8 cellular contexts compared by ENCODE assay signal in genomic region chr1:15836511-15836771, GRCh38. TPM values are rescaled to one million over a fixed set of nuclear protein-coding genes. Genes with fewer than 3 reads are reported as not detected.
DNase-seq lines count a peak whose midpoint lies in the region; ATAC-seq and TF ChIP-seq lines count a peak whose summit lies in the region.
"Not testable (repeated sequence)": the region's sequence is repeated elsewhere in the genome, so short reads cannot be mapped to it uniquely, and the experiment has no call there.

No MANE protein-coding gene starts in this region.

- H3K23ac ChIP-seq in mesenchymal stem cell (ENCODE audit: low read length in 2 of 2), result not testable (repeated sequence)

- not testable (repeated sequence) for H3K9me2 ChIP-seq in Loucy (replicated peaks; ENCODE audit: low read depth, low read length)

- not testable (repeated sequence) for H4K20me1 ChIP-seq in Loucy (ENCODE audit: insufficient read depth, low read length, poor library complexity, severe bottlenecking)

- peaks cover 18 to 37% (median 28%) of the 10 kb centered on the region in 3 donors for H3K4me1 Mint-ChIP-seq in CD8-positive, alpha-beta memory T cell
- H3K4me1 Mint-ChIP-seq in activated CD4-positive, alpha-beta memory T cell treated with anti-CD3 and anti-CD28 coated beads, Interleukin-2, amount 10 ng/mL, durations not matched to agents 7 days and 5 days, result peaks cover 29% of the 10 kb centered on the region
- not testable (repeated sequence) for H3K4me1 Mint-ChIP-seq in MCF 10A (ENCODE audit: insufficient read depth, unreplicated experiment)

- H2AK5ac ChIP-seq in mesenchymal stem cell (ENCODE audit: low read length, severe bottlenecking), result not testable (repeated sequence)

- H3K18ac ChIP-seq in mesenchymal stem cell (ENCODE audit: low read depth in 1 of 2, low read length in 2 of 2), result peak overlapping the region in 1 of 2 experiments; percentile 91

- TF ChIP-seq CTCF in Loucy (conservative IDR thresholded peaks at IDR 0.05; ENCODE audit: low read length); MCF 10A (IDR thresholded peaks at IDR 0.05; ENCODE audit: unreplicated experiment); fibroblast of pulmonary artery (IDR thresholded peaks at IDR 0.05; ENCODE audit: low read length, missing control alignments); psoas muscle (IDR thresholded peaks at IDR 0.05); transverse colon (IDR thresholded peaks at IDR 0.05): not testable (repeated sequence)

- peak overlapping the region; percentile 76 for H3K4me2 ChIP-seq in Loucy (ENCODE audit: low read depth, low read length, poor library complexity, severe bottlenecking)
- H3K4me2 ChIP-seq in mesenchymal stem cell (ENCODE audit: low read length, poor library complexity, severe bottlenecking), result not testable (repeated sequence)

- H3K27ac ChIP-seq in CD8-positive, alpha-beta memory T cell (ENCODE audit: low read depth, low read length), result peak overlapping the region; percentile 97
- H3K27ac ChIP-seq in mesenchymal stem cell (ENCODE audit: low read length, poor library complexity, severe bottlenecking), result not testable (repeated sequence)
- H3K27ac ChIP-seq in psoas muscle (peak overlapping the region; percentile 100), transverse colon (peak overlapping the region; percentile 98 to 100 (median 99))

- H3K9me3 ChIP-seq in CD8-positive, alpha-beta memory T cell (ENCODE audit: low read length); Loucy (ENCODE audit: insufficient read depth, low read depth, low read length); mesenchymal stem cell (ENCODE audit: control insufficient read depth, low read length); psoas muscle; transverse colon: not testable (repeated sequence)

- WGBS in mesenchymal stem cell, result 92% methylated on average over 14 of the region's 14 CpGs
- WGBS in psoas muscle, 3 donors, result 67 to 80% (median 80%) methylated on average over 14 of the region's 14 CpGs
- 61 to 93% methylated on average over 6 to 14 of the region's 14 CpGs for WGBS in transverse colon (ENCODE audit: low coverage in 1 of 2), 2 donors

- in situ Hi-C loops in transverse colon (cut with MboI; ENCODE audit: low pct_ligation_motif_present in 1 of 4, low pct_unique_long_range_greater_than_20kb in 1 of 4, low sequenced_read_pairs in 3 of 4), result not testable (repeated sequence)

- TSS peak; percentile 69 for BruUV-seq in MCF 10A (replicated peaks; lab: Mats Ljungman, UMichigan)

- H4K91ac ChIP-seq in mesenchymal stem cell (ENCODE audit: low read length), result peak overlapping the region; percentile 59

- intact Hi-C loops in MCF 10A (cut with micrococcal nuclease); psoas muscle (cut with DNase I); transverse colon (cut with DNase I; ENCODE audit: low total_unique reads): not testable (repeated sequence)

- peak overlapping the region; percentile 90 to 98 (median 96) for H3K4me3 Mint-ChIP-seq in CD8-positive, alpha-beta memory T cell
- H3K4me3 Mint-ChIP-seq in activated CD4-positive, alpha-beta memory T cell treated with anti-CD3 and anti-CD28 coated beads, Interleukin-2, amount 10 ng/mL, durations not matched to agents 7 days and 5 days, result peak overlapping the region; percentile 86
- H3K4me3 Mint-ChIP-seq in MCF 10A (ENCODE audit: unreplicated experiment), result peak overlapping the region; percentile 87

- H3K79me1 ChIP-seq in mesenchymal stem cell (replicated peaks; ENCODE audit: low read length, poor library complexity, severe bottlenecking), result peaks cover 11% of the 10 kb centered on the region

- not testable (repeated sequence) for H3K36me3 ChIP-seq in CD8-positive, alpha-beta memory T cell (ENCODE audit: insufficient read depth, low read length); Loucy (ENCODE audit: insufficient read depth, low read length); mesenchymal stem cell (ENCODE audit: control insufficient read depth in 1 of 2, insufficient read depth in 2 of 2, low read depth in 1 of 2, low read length in 2 of 2); psoas muscle (ENCODE audit: insufficient read depth in 1 of 2, low read depth in 1 of 2); transverse colon

- not testable (repeated sequence) for TF ChIP-seq EP300 in transverse colon (IDR thresholded peaks at IDR 0.05; ENCODE audit: low read depth)

- not testable (repeated sequence) for TF ChIP-seq POLR2A in transverse colon (IDR thresholded peaks at IDR 0.05)

- peaks cover 14% of the 10 kb centered on the region; the same call in 1 of the 2 replicates for H3F3A ChIP-seq in Loucy (ENCODE audit: low read depth)

- H3K4me3 ChIP-seq in CD8-positive, alpha-beta memory T cell (ENCODE audit: low read length), result peak overlapping the region; percentile 82
- H3K4me3 ChIP-seq in Loucy (ENCODE audit: low read length, poor library complexity, severe bottlenecking), result peak overlapping the region; percentile 89
- H3K4me3 ChIP-seq in fibroblast of pulmonary artery (replicated peaks; ENCODE audit: low read depth, low read length), result peak overlapping the region; percentile 64
- peak overlapping the region in 1 of 2 experiments; percentile 78 for H3K4me3 ChIP-seq in mesenchymal stem cell (ENCODE audit: insufficient read depth in 1 of 2, low read depth in 1 of 2, low read length in 2 of 2)
- H3K4me3 ChIP-seq in psoas muscle, result peak overlapping the region; percentile 92
- peak overlapping the region in 3 of 4 donors; percentile 40 to 73 (median 64) for H3K4me3 ChIP-seq in transverse colon

- not testable (repeated sequence) for H2BK12ac ChIP-seq in mesenchymal stem cell (ENCODE audit: low read length in 2 of 2)

- not testable (repeated sequence) for H3K9me3 Mint-ChIP-seq in CD8-positive, alpha-beta memory T cell; activated CD4-positive, alpha-beta memory T cell treated with anti-CD3 and anti-CD28 coated beads, Interleukin-2, amount 10 ng/mL, durations not matched to agents 7 days and 5 days; MCF 10A (ENCODE audit: unreplicated experiment)

- H3K4me1 ChIP-seq in CD8-positive, alpha-beta memory T cell (ENCODE audit: insufficient read depth, low read length), result peaks cover 13% of the 10 kb centered on the region
- peaks cover 27% of the 10 kb centered on the region for H3K4me1 ChIP-seq in Loucy (ENCODE audit: insufficient read depth, low read length, poor library complexity, severe bottlenecking)
- peaks cover 11% of the 10 kb centered on the region for H3K4me1 ChIP-seq in mesenchymal stem cell (ENCODE audit: control insufficient read depth, insufficient read depth, low read depth, low read length)
- peaks cover 11% of the 10 kb centered on the region for H3K4me1 ChIP-seq in psoas muscle
- peaks cover 0 to 22% (median 18%) of the 10 kb centered on the region in 4 donors for H3K4me1 ChIP-seq in transverse colon

- H4K8ac ChIP-seq in mesenchymal stem cell (ENCODE audit: low read length), result peak overlapping the region; percentile 97

- peak overlapping the region; percentile 97 to 99 (median 99) for H3K27ac Mint-ChIP-seq in CD8-positive, alpha-beta memory T cell
- peak overlapping the region; percentile 94 for H3K27ac Mint-ChIP-seq in activated CD4-positive, alpha-beta memory T cell treated with anti-CD3 and anti-CD28 coated beads, Interleukin-2, amount 10 ng/mL, durations not matched to agents 7 days and 5 days
- H3K27ac Mint-ChIP-seq in MCF 10A (ENCODE audit: low read depth, unreplicated experiment), result peak overlapping the region; percentile 93

- not testable (repeated sequence) for H3K27me3 ChIP-seq in CD8-positive, alpha-beta memory T cell (ENCODE audit: insufficient read depth, low read length, poor library complexity, severe bottlenecking); mesenchymal stem cell (ENCODE audit: control insufficient read depth in 1 of 2, insufficient read depth in 1 of 2, low read length in 2 of 2); psoas muscle (ENCODE audit: insufficient read depth in 3 of 3, low read length in 2 of 3); transverse colon
- peaks cover 11% of the 10 kb centered on the region for H3K27me3 ChIP-seq in Loucy (ENCODE audit: insufficient read depth, low read length, poor library complexity, severe bottlenecking)

- peaks cover 0 to 23% (median 0%) of the 10 kb centered on the region in 3 donors for H3K36me3 Mint-ChIP-seq in CD8-positive, alpha-beta memory T cell
- peaks cover 11% of the 10 kb centered on the region for H3K36me3 Mint-ChIP-seq in activated CD4-positive, alpha-beta memory T cell treated with anti-CD3 and anti-CD28 coated beads, Interleukin-2, amount 10 ng/mL, durations not matched to agents 7 days and 5 days (ENCODE audit: low read depth)
- not testable (repeated sequence) for H3K36me3 Mint-ChIP-seq in MCF 10A (ENCODE audit: insufficient read depth, unreplicated experiment)

- H3K9ac ChIP-seq in Loucy (ENCODE audit: low read depth, low read length, poor library complexity, severe bottlenecking) (peak overlapping the region; percentile 100), mesenchymal stem cell (ENCODE audit: low read length) (peak overlapping the region; percentile 92)

- H2BK15ac ChIP-seq in mesenchymal stem cell (ENCODE audit: low read depth, poor library complexity, severe bottlenecking), result not testable (repeated sequence)

- H2BK120ac ChIP-seq in mesenchymal stem cell (ENCODE audit: low read depth, low read length), result peak overlapping the region; percentile 15

- H2BK5ac ChIP-seq in mesenchymal stem cell (ENCODE audit: low read depth, low read length, poor library complexity, severe bottlenecking), result not testable (repeated sequence)

- not testable (repeated sequence) for H3K4ac ChIP-seq in mesenchymal stem cell (ENCODE audit: low read depth in 1 of 2, low read length in 2 of 2)

- CTCF ChIA-PET in CD8-positive, alpha-beta memory T cell (lab: Charles Lee), result interaction anchor here (1.3 to 3.8 kb wide), 2 partner anchors 11 to 21 kb away, joined by 3 to 27 read pairs; partner anchors contain the start of gene SPEN
- CTCF ChIA-PET in activated CD4-positive, alpha-beta memory T cell treated with anti-CD3 and anti-CD28 coated beads, Interleukin-2, amount 10 ng/mL, durations not matched to agents 7 days and 5 days (lab: Charles Lee), result interaction anchor here (1.0 to 3.2 kb wide), 2 partner anchors 8 to 10 kb away, joined by 3 to 19 read pairs; partner anchors contain the start of gene SPEN
- CTCF ChIA-PET in MCF 10A (lab: Yijun Ruan, JAX), result interaction anchor here (0.7 kb wide), 1 partner anchor 1210 kb away, joined by 3 read pairs; no protein-coding TSS in a partner anchor

- DNase-seq in CD8-positive, alpha-beta memory T cell; activated CD4-positive, alpha-beta memory T cell treated with anti-CD3 and anti-CD28 coated beads, Interleukin-2, amount 10 ng/mL, durations not matched to agents 7 days and 5 days; MCF 10A (ENCODE audit: unreplicated experiment); fibroblast of pulmonary artery (ENCODE audit: low read depth); mesenchymal stem cell; transverse colon: not testable (repeated sequence)
- DNase-seq in psoas muscle, result peak in 1 of 2 donors; percentile 59

- not testable (repeated sequence) for ATAC-seq in psoas muscle

- not testable (repeated sequence) for H3K27me3 Mint-ChIP-seq in CD8-positive, alpha-beta memory T cell; activated CD4-positive, alpha-beta memory T cell treated with anti-CD3 and anti-CD28 coated beads, Interleukin-2, amount 10 ng/mL, durations not matched to agents 7 days and 5 days; MCF 10A (ENCODE audit: insufficient read depth, unreplicated experiment)

- not testable (repeated sequence) for H3K14ac ChIP-seq in mesenchymal stem cell (ENCODE audit: low read length in 2 of 2)

- peaks cover 59% of the 10 kb centered on the region for H3K79me2 ChIP-seq in Loucy (ENCODE audit: insufficient read depth, low read length)

- peak overlapping the region; percentile 87; the same call in 1 of the 2 replicates for H2AFZ ChIP-seq in Loucy (ENCODE audit: low read length)
- not testable (repeated sequence) for H2AFZ ChIP-seq in mesenchymal stem cell (ENCODE audit: low read depth, low read length)

- POLR2A ChIA-PET in CD8-positive, alpha-beta memory T cell (lab: Charles Lee), result interaction anchor here (0.7 to 8.5 kb wide), 3 partner anchors 12 to 369 kb away, joined by 3 to 319 read pairs (median 5); partner anchors contain the start of gene SPEN
- POLR2A ChIA-PET in activated CD4-positive, alpha-beta memory T cell treated with anti-CD3 and anti-CD28 coated beads, Interleukin-2, amount 10 ng/mL, durations not matched to agents 7 days and 5 days (lab: Charles Lee), result interaction anchor here (1.0 to 4.7 kb wide), 3 partner anchors 11 to 139 kb away, joined by 3 to 158 read pairs (median 3); partner anchors contain the start of gene SPEN
- POLR2A ChIA-PET in MCF 10A (lab: Yijun Ruan, JAX), result interaction anchor here (0.5 to 5.4 kb wide), 11 partner anchors 8 to 321 kb away, joined by 3 to 112 read pairs (median 3); partner anchors contain the start of gene SPEN

RNA-seq across cellular contexts. Expression of gene SPEN, which starts 11.1 kb away (rescaled TPM):
- total RNA-seq in CD8-positive, alpha-beta memory T cell, result 10 to 100 TPM; 63.1 to 66.3 TPM
- 35.6 TPM for polyA plus RNA-seq in CD8-positive, alpha-beta memory T cell
- total RNA-seq in activated CD4-positive, alpha-beta memory T cell treated with anti-CD3 and anti-CD28 coated beads, Interleukin-2, amount 10 ng/mL, durations not matched to agents 7 days and 5 days, result 10 to 100 TPM; 52.1 to 52.5 TPM
- total RNA-seq in MCF 10A (2022) (44.2 and 50.6 TPM in 2 replicates), psoas muscle (10 to 100 TPM; 38.3 to 46.5 (median 44.7) TPM), transverse colon (10 to 100 TPM; 28.4 to 81.9 (median 42.6) TPM)
- polyA plus RNA-seq in mesenchymal stem cell (2013, experiment 1 of 2), result 14.6 TPM
- 12.1 TPM for polyA plus RNA-seq in mesenchymal stem cell (2013, experiment 2 of 2)
- 10 to 100 TPM; 10.2 to 35.2 (median 13.0) TPM for polyA plus RNA-seq in psoas muscle

RNA-seq across cellular contexts. Expression of gene UQCRHL, which starts 29.0 kb away (rescaled TPM):
- 1 to 10 TPM; 1.7 to 2.0 TPM for total RNA-seq in CD8-positive, alpha-beta memory T cell
- 0.95 TPM for polyA plus RNA-seq in CD8-positive, alpha-beta memory T cell
- 1 to 10 TPM; 1.5 to 1.6 TPM for total RNA-seq in activated CD4-positive, alpha-beta memory T cell treated with anti-CD3 and anti-CD28 coated beads, Interleukin-2, amount 10 ng/mL, durations not matched to agents 7 days and 5 days
- 1.1 and 1.7 TPM in 2 replicates for total RNA-seq in MCF 10A (2022)
- 1.9 TPM for polyA plus RNA-seq in mesenchymal stem cell (2013, experiment 1 of 2)
- polyA plus RNA-seq in mesenchymal stem cell (2013, experiment 2 of 2), result 2.1 TPM
- 1 to 10 TPM in 3 of 4 donors, under 1 TPM in 1; 0.97 to 2.8 (median 2.2) TPM for total RNA-seq in psoas muscle
- 1 to 10 TPM; 2.9 to 7.1 (median 4.8) TPM for polyA plus RNA-seq in psoas muscle
- total RNA-seq in transverse colon, result 1 to 10 TPM in 3 of 4 donors, under 1 TPM in 1; 0.75 to 3.0 (median 1.7) TPM
